In the genomic region with DNA sequence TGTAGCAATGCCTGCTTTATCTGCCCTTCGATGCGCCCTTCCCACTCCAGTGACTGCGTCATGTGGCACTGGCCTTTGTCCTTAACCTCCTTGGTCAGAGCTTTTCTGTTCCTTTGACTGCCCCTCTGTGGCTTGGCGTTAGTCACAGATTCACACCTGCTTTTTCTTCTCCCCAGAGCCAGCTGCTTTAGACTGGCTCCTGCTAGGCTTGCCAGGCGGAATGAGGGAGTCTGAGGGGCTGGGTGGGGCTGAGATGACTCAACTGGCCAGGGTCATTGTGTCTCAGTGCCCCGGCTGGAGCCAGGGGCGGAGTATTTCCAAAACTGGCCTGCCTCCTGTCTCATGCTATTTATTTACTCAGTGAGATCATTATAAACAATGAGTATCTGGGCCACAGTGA, we compare ENCODE assay signal across 20 cellular contexts.
DNase-seq lines count a peak whose midpoint lies in the region; ATAC-seq and TF ChIP-seq lines count a peak whose summit lies in the region.
"Had no signal": no experiment of that assay in that cellular context is flagged by ENCODE, and none has a peak within 500 bp of the region (broad histone marks: within the 10 kb centered on the region; RNA-seq: fewer than 3 reads in every experiment).

No MANE protein-coding gene starts in this region.

- peak; percentile 80 for DNase-seq in A172 (ENCODE audit: low spot score)
- peak; percentile 13 for DNase-seq in HT1080 (ENCODE audit: low read depth)
- DNase-seq in SJCRH30: peak; percentile 63 to 66
- DNase-seq in kidney tubule cell (ENCODE audit: low spot score): peak; percentile 88
- DNase-seq in testis: no peak
- no peak for DNase-seq in NCI-H510A (lab: John Stamatoyannopoulos, UW)
- no peak for DNase-seq in NCI-H2227 (lab: John Stamatoyannopoulos, UW; ENCODE audit: unreplicated experiment)
- DNase-seq: activated naive CD8-positive, alpha-beta T cell treated with anti-CD3 and anti-CD28 coated beads for 36 hours; heart right ventricle; IMR-90; natural killer cell; NCI-H187 treated with DMSO at 0.1 percent for 48 hours; NCI-H524 treated with DMSO at 0.1 percent for 48 hours; OCI-M1; posterior cingulate gyrus; stimulated activated CD4-positive, alpha-beta T cell treated with anti-CD3 and anti-CD28 coated beads, Interleukin-4, amount 100 ng/mL, for 24 hours had no signal

- intact Hi-C loops in testis (cut with DNase I; ENCODE audit: low total_unique reads): no loop called here

- H3K27ac ChIP-seq in SJCRH30: peak overlapping the region; percentile 30
- no peak overlapping the region for H3K27ac ChIP-seq in testis
- H3K27ac ChIP-seq: C4-2B, heart right ventricle had no signal

- H3K27me3 ChIP-seq in SJCRH30 (no peaks in the 10 kb centered on the region), testis (no peaks in the 10 kb centered on the region)

- TF ChIP-seq POLR2A in testis (IDR thresholded peaks at IDR 0.05): no peak

- H3K36me3 ChIP-seq in SJCRH30 (no peaks in the 10 kb centered on the region), testis (ENCODE audit: low read depth, missing control alignments) (no peaks in the 10 kb centered on the region)
- H3K36me3 ChIP-seq: HAP-1, heart right ventricle had no signal

- no peak for TF ChIP-seq CTCF in testis (IDR thresholded peaks at IDR 0.05)

- no peak for ATAC-seq in HG02852 (IDR thresholded peaks at IDR 0.05; ENCODE audit: unreplicated experiment)
- ATAC-seq: heart right ventricle, natural killer cell, SK-N-SH treated with all-trans-retinoic acid at 6 μM for 48 hours had no signal

- H3K9me3 ChIP-seq in SJCRH30 (replicated peaks) (no peaks in the 10 kb centered on the region), testis (no peaks in the 10 kb centered on the region)
- H3K9me3 ChIP-seq: HAP-1, heart right ventricle had no signal

- 68 to 70% methylated on average over 7 of the region's 7 CpGs for WGBS in testis, 2 donors

- H3K4me1 ChIP-seq in SJCRH30 (peaks cover 6% of the 10 kb centered on the region), testis (peaks cover 10% of the 10 kb centered on the region)
- H3K4me1 ChIP-seq: heart right ventricle had no signal

- H3K4me3 ChIP-seq in SJCRH30: no peak overlapping the region
- H3K4me3 ChIP-seq in testis: no peak overlapping the region
- H3K4me3 ChIP-seq: HAP-1, heart right ventricle had no signal

Comparison
In these comparisons a context has a peak if more than half of its experiments do, and no peak if none do; other contexts are left out.
1. DNase-seq: peak in A172 (single experiment), HT1080 (single experiment), SJCRH30 (2 of 2) and kidney tubule cell (single experiment); none in testis (single experiment), NCI-H510A (single experiment) and NCI-H2227 (single experiment).